In genomic region chr4:172055046-172055445, GRCh38 we compare ENCODE assay signal across 16 cellular contexts.
DNase-seq lines count a peak whose midpoint lies in the region; ATAC-seq and TF ChIP-seq lines count a peak whose summit lies in the region.
"Had no signal": no experiment of that assay in that cellular context is flagged by ENCODE, and none has a peak within 500 bp of the region (broad histone marks: within the 10 kb centered on the region; RNA-seq: fewer than 3 reads in every experiment).

No MANE protein-coding gene starts in this region.

- no peaks in the 10 kb centered on the region for H3K4me1 ChIP-seq in foreskin keratinocyte
- H3K4me1 ChIP-seq in gastroesophageal sphincter, result no peaks in the 10 kb centered on the region
- H3K4me1 ChIP-seq in esophagus squamous epithelium, result no peaks in the 10 kb centered on the region
- H3K4me1 ChIP-seq: uterus had no signal

- H3K27ac ChIP-seq in foreskin keratinocyte (no peak overlapping the region), gastroesophageal sphincter (no peak overlapping the region), esophagus squamous epithelium (no peak overlapping the region)
- H3K27ac ChIP-seq: uterus had no signal

- TF ChIP-seq CTCF in GM12865 (IDR thresholded peaks at IDR 0.05; ENCODE audit: insufficient read depth, low read depth, low read length, missing control alignments) (no peak), foreskin keratinocyte (conservative IDR thresholded peaks at IDR 0.05) (no peak), gastroesophageal sphincter (IDR thresholded peaks at IDR 0.05) (no peak), esophagus squamous epithelium (IDR thresholded peaks at IDR 0.05) (no peak)

- ATAC-seq in GM19397 (IDR thresholded peaks at IDR 0.05; ENCODE audit: unreplicated experiment) (peak; percentile 59), HG02623 (IDR thresholded peaks at IDR 0.05; ENCODE audit: unreplicated experiment) (peak; percentile 83), HG03280 (IDR thresholded peaks at IDR 0.05; ENCODE audit: unreplicated experiment) (peak; percentile 79), foreskin keratinocyte (no peak), gastroesophageal sphincter (no peak)
- ATAC-seq: activated T-cell treated with anti-CD3 and anti-CD28 coated beads, Interleukin-2, amount 50 U/mL, for 4 hours; stimulated activated effector memory CD8-positive, alpha-beta T cell treated with anti-CD3 and anti-CD28 coated beads, Interleukin-12 subunit alpha, Interleukin-12 subunit beta, amount 100 ng/mL, for 72 hours had no signal

- H3K36me3 ChIP-seq in gastroesophageal sphincter (no peaks in the 10 kb centered on the region), esophagus squamous epithelium (no peaks in the 10 kb centered on the region)
- H3K36me3 ChIP-seq: uterus had no signal

- H3K4me3 ChIP-seq in GM12865 (ENCODE audit: low read depth, low read length) (no peak overlapping the region), gastroesophageal sphincter (no peak overlapping the region), esophagus squamous epithelium (no peak overlapping the region)
- H3K4me3 ChIP-seq: uterus had no signal

- H3K27me3 ChIP-seq in foreskin keratinocyte (no peaks in the 10 kb centered on the region), gastroesophageal sphincter (no peaks in the 10 kb centered on the region), esophagus squamous epithelium (no peaks in the 10 kb centered on the region)
- H3K27me3 ChIP-seq: uterus had no signal

- intact Hi-C loops in esophagus squamous epithelium (cut with DNase I), result no loop called here

- H3K9me3 ChIP-seq in gastroesophageal sphincter (no peaks in the 10 kb centered on the region), esophagus squamous epithelium (no peaks in the 10 kb centered on the region)
- H3K9me3 ChIP-seq: uterus had no signal

- no peak for TF ChIP-seq EP300 in gastroesophageal sphincter (IDR thresholded peaks at IDR 0.05)

- 83 to 100% methylated on average over 1 of the region's 1 CpG for WGBS in gastroesophageal sphincter (ENCODE audit: low coverage in 1 of 2), 2 donors
- WGBS in esophagus squamous epithelium, 2 donors, result 71 to 84% methylated on average over 1 of the region's 1 CpG

- DNase-seq in GM12865 (ENCODE audit: low read depth), result peak; percentile 64
- DNase-seq in GM03348 (ENCODE audit: low spot score), result no peak
- no peak for DNase-seq in foreskin keratinocyte
- DNase-seq in esophagus squamous epithelium (lab: John Stamatoyannopoulos, UW), result no peak
- DNase-seq: activated CD4-positive, CD25-positive, alpha-beta regulatory T cell treated with anti-CD3 and anti-CD28 coated beads, Interleukin-2, amount 50 U/mL, for 72 hours; activated T-cell treated with anti-CD3 and anti-CD28 coated beads, Interleukin-2, amount 50 U/mL, for 4 hours; aorta; Karpas-422; NCI-H2081; stimulated activated CD4-positive, alpha-beta T cell treated with anti-CD3 and anti-CD28 coated beads, Interleukin-2, amount 100 ng/mL, for 24 hours; uterus had no signal

- TF ChIP-seq POLR2A in gastroesophageal sphincter (IDR thresholded peaks at IDR 0.05) (no peak), esophagus squamous epithelium (IDR thresholded peaks at IDR 0.05) (no peak)

Comparison
In these comparisons a context has a peak if more than half of its experiments do, and no peak if none do; other contexts are left out.
1. ATAC-seq: peak in GM19397 (single experiment), HG02623 (single experiment) and HG03280 (single experiment); none in foreskin keratinocyte (single experiment) and gastroesophageal sphincter (single experiment).